In genomic region chr9:114666841-114667240, GRCh38 we compare ENCODE assay signal across 22 cellular contexts. TPM values are rescaled to one million over a fixed set of nuclear protein-coding genes. Genes with fewer than 3 reads are reported as not detected.
DNase-seq lines count a peak whose midpoint lies in the region; ATAC-seq, FAIRE-seq and TF ChIP-seq lines count a peak whose summit lies in the region.
"Had no signal": no experiment of that assay in that cellular context is flagged by ENCODE, and none has a peak within 500 bp of the region (broad histone marks: within the 10 kb centered on the region; RNA-seq: fewer than 3 reads in every experiment).

No MANE protein-coding gene starts in this region.

- no peak overlapping the region for H3K4me3 Mint-ChIP-seq in activated T-cell treated with anti-CD3 and anti-CD28 coated beads, Interleukin-2, amount 50 U/mL, for 4 hours
- H3K4me3 Mint-ChIP-seq in activated T-cell treated with anti-CD3 and anti-CD28 coated beads, Interleukin-2, amount 50 U/mL, for 24 hours = no peak overlapping the region
- H3K4me3 Mint-ChIP-seq in stimulated activated effector memory CD8-positive, alpha-beta T cell treated with anti-CD3 and anti-CD28 coated beads, Interleukin-12 subunit alpha, Interleukin-12 subunit beta, amount 100 ng/mL, for 72 hours = no peak overlapping the region
- H3K4me3 Mint-ChIP-seq: CD14-positive monocyte had no signal

- H3K36me3 ChIP-seq in heart right ventricle = no peaks in the 10 kb centered on the region

- FAIRE-seq in HTR-8/SVneo (lab: Jason Lieb, UNC) = no peak
- FAIRE-seq: H1 had no signal

- no peaks in the 10 kb centered on the region for H3K36me3 Mint-ChIP-seq in activated T-cell treated with anti-CD3 and anti-CD28 coated beads, Interleukin-2, amount 50 U/mL, for 4 hours (ENCODE audit: insufficient read depth)
- no peaks in the 10 kb centered on the region for H3K36me3 Mint-ChIP-seq in activated T-cell treated with anti-CD3 and anti-CD28 coated beads, Interleukin-2, amount 50 U/mL, for 24 hours (ENCODE audit: low read depth)
- peaks cover 6% of the 10 kb centered on the region for H3K36me3 Mint-ChIP-seq in stimulated activated effector memory CD8-positive, alpha-beta T cell treated with anti-CD3 and anti-CD28 coated beads, Interleukin-12 subunit alpha, Interleukin-12 subunit beta, amount 100 ng/mL, for 72 hours
- H3K36me3 Mint-ChIP-seq: CD14-positive monocyte, IgD-negative memory B cell had no signal

- H3K4me3 ChIP-seq in heart right ventricle = no peak overlapping the region

- no peak for TF ChIP-seq CTCF in GM10266 (IDR thresholded peaks at IDR 0.05; ENCODE audit: control insufficient read depth, insufficient read depth, low read depth, missing control alignments)
- no peak for TF ChIP-seq CTCF in heart right ventricle (IDR thresholded peaks at IDR 0.05)

- H3K4me1 Mint-ChIP-seq in activated T-cell treated with anti-CD3 and anti-CD28 coated beads, Interleukin-2, amount 50 U/mL, for 4 hours (ENCODE audit: low read depth) = peaks cover 8% of the 10 kb centered on the region
- H3K4me1 Mint-ChIP-seq in activated T-cell treated with anti-CD3 and anti-CD28 coated beads, Interleukin-2, amount 50 U/mL, for 24 hours (ENCODE audit: low read depth) = peaks cover 12% of the 10 kb centered on the region
- H3K4me1 Mint-ChIP-seq in stimulated activated effector memory CD8-positive, alpha-beta T cell treated with anti-CD3 and anti-CD28 coated beads, Interleukin-12 subunit alpha, Interleukin-12 subunit beta, amount 100 ng/mL, for 72 hours = peaks cover 16% of the 10 kb centered on the region

- peaks cover 0 to 5% (median 0%) of the 10 kb centered on the region in 11 donors for H3K9me3 ChIP-seq in heart right ventricle
- H3K9me3 ChIP-seq: Caco-2 had no signal

- peak; percentile 36 to 37 for ATAC-seq in activated T-cell treated with anti-CD3 and anti-CD28 coated beads, Interleukin-2, amount 50 U/mL, for 4 hours
- ATAC-seq in HG02885 (IDR thresholded peaks at IDR 0.05; ENCODE audit: poor library complexity, unreplicated experiment) (peak; percentile 41), heart right ventricle (no peak)
- peak; percentile 62 for ATAC-seq in stimulated activated effector memory CD8-positive, alpha-beta T cell treated with anti-CD3 and anti-CD28 coated beads, Interleukin-12 subunit alpha, Interleukin-12 subunit beta, amount 100 ng/mL, for 72 hours

- H3K27me3 ChIP-seq in heart right ventricle = peaks cover 0 to 44% (median 23%) of the 10 kb centered on the region in 7 donors

- no peak overlapping the region for H3K27ac Mint-ChIP-seq in activated T-cell treated with anti-CD3 and anti-CD28 coated beads, Interleukin-2, amount 50 U/mL, for 24 hours
- H3K27ac Mint-ChIP-seq in stimulated activated effector memory CD8-positive, alpha-beta T cell treated with anti-CD3 and anti-CD28 coated beads, Interleukin-12 subunit alpha, Interleukin-12 subunit beta, amount 100 ng/mL, for 72 hours = peak overlapping the region; percentile 20
- H3K27ac Mint-ChIP-seq: CD14-positive monocyte, IgD-negative memory B cell had no signal

- H3K9me3 Mint-ChIP-seq in activated T-cell treated with anti-CD3 and anti-CD28 coated beads, Interleukin-2, amount 50 U/mL, for 4 hours = no peaks in the 10 kb centered on the region
- H3K9me3 Mint-ChIP-seq in activated T-cell treated with anti-CD3 and anti-CD28 coated beads, Interleukin-2, amount 50 U/mL, for 24 hours = no peaks in the 10 kb centered on the region
- H3K9me3 Mint-ChIP-seq in stimulated activated effector memory CD8-positive, alpha-beta T cell treated with anti-CD3 and anti-CD28 coated beads, Interleukin-12 subunit alpha, Interleukin-12 subunit beta, amount 100 ng/mL, for 72 hours = no peaks in the 10 kb centered on the region
- H3K9me3 Mint-ChIP-seq: IgD-negative memory B cell had no signal

- peaks cover 5% of the 10 kb centered on the region for H3K27me3 Mint-ChIP-seq in activated T-cell treated with anti-CD3 and anti-CD28 coated beads, Interleukin-2, amount 50 U/mL, for 4 hours (ENCODE audit: low read depth)
- H3K27me3 Mint-ChIP-seq in activated T-cell treated with anti-CD3 and anti-CD28 coated beads, Interleukin-2, amount 50 U/mL, for 24 hours = peaks cover 9% of the 10 kb centered on the region

- intact Hi-C loops in heart right ventricle (cut with DNase I) = loop anchor here in 2 of 10 donors (5.0 to 10.0 kb wide), 2 partner anchors 348 to 855 kb away; no protein-coding TSS in a partner anchor

- no peak overlapping the region for H3K27ac ChIP-seq in heart right ventricle

- WGBS in heart right ventricle, 2 donors = 41 to 48% methylated on average over 4 of the region's 4 CpGs

- no peak for DNase-seq in activated T-cell treated with anti-CD3 and anti-CD28 coated beads, Interleukin-2, amount 50 U/mL, for 4 hours
- no peak for DNase-seq in activated T-cell treated with anti-CD3 and anti-CD28 coated beads, Interleukin-2, amount 50 U/mL, for 24 hours
- peak; percentile 28 for DNase-seq in GM10266 (ENCODE audit: extremely low spot score)
- no peak for DNase-seq in stimulated activated effector memory CD8-positive, alpha-beta T cell treated with anti-CD3 and anti-CD28 coated beads, Interleukin-12 subunit alpha, Interleukin-12 subunit beta, amount 100 ng/mL, for 72 hours (ENCODE audit: low spot score in 2 of 2)
- DNase-seq in HUDEP-2 (lab: John Stamatoyannopoulos, UW; ENCODE audit: unreplicated experiment in 76 of 76) = no peak
- DNase-seq in HTR-8/SVneo (ENCODE audit: insufficient read length, low spot score) = no peak
- no peak for DNase-seq in heart right ventricle
- DNase-seq: ACHN, AML-193, Caco-2, DMS153, NCI-H1105 treated with DMSO at 0.1 percent for 48 hours, NCI-H1694 treated with DMSO at 0.1 percent for 48 hours, NCI-H2107, NCI-H2227 treated with DMSO at 0.1 percent for 48 hours, NCI-H524 treated with DMSO at 0.1 percent for 48 hours had no signal

- no peaks in the 10 kb centered on the region for H3K4me1 ChIP-seq in heart right ventricle
- H3K4me1 ChIP-seq: Caco-2 had no signal

RNA-seq across cellular contexts. Expression of gene TEX53, which starts 9.2 kb away (rescaled TPM):
- total RNA-seq in activated T-cell treated with anti-CD3 and anti-CD28 coated beads, Interleukin-2, amount 50 U/mL, for 4 hours = not detected
- not detected for total RNA-seq in heart right ventricle
- polyA plus RNA-seq in heart right ventricle = not detected
- total RNA-seq: Caco-2, H1, LHCN-M2, SK-MEL-5 had no signal
- polyA plus RNA-seq: CD14-positive monocyte, H1, IgD-negative memory B cell had no signal

RNA-seq across cellular contexts. Expression of gene TEX48, which starts 15.2 kb away (rescaled TPM):
- under 1 TPM in 1 of 3 donors, not detected in 2; 0.42 TPM for total RNA-seq in activated T-cell treated with anti-CD3 and anti-CD28 coated beads, Interleukin-2, amount 50 U/mL, for 4 hours
- not detected for total RNA-seq in heart right ventricle
- polyA plus RNA-seq in heart right ventricle = not detected
- total RNA-seq: Caco-2, H1, LHCN-M2, SK-MEL-5 had no signal
- polyA plus RNA-seq: CD14-positive monocyte, H1, IgD-negative memory B cell had no signal

RNA-seq across cellular contexts. Expression of gene TMEM268, which starts 55.8 kb away (rescaled TPM):
- total RNA-seq in activated T-cell treated with anti-CD3 and anti-CD28 coated beads, Interleukin-2, amount 50 U/mL, for 4 hours = 10 to 100 TPM; 21.6 to 28.4 (median 22.8) TPM
- total RNA-seq in heart right ventricle = 1 to 10 TPM; 2.4 to 5.6 (median 3.7) TPM
- 1 to 10 TPM; 1.0 to 1.4 TPM for polyA plus RNA-seq in heart right ventricle

Comparison
In these comparisons a context has a peak if more than half of its experiments do, and no peak if none do; other contexts are left out.
1. ATAC-seq: peak in activated T-cell treated with anti-CD3 and anti-CD28 coated beads, Interleukin-2, amount 50 U/mL, for 4 hours (2 of 2), HG02885 (single experiment) and stimulated activated effector memory CD8-positive, alpha-beta T cell treated with anti-CD3 and anti-CD28 coated beads, Interleukin-12 subunit alpha, Interleukin-12 subunit beta, amount 100 ng/mL, for 72 hours (single experiment); none in heart right ventricle (0 of 8).